1 cellular context compared by ENCODE assay signal in the genomic region with DNA sequence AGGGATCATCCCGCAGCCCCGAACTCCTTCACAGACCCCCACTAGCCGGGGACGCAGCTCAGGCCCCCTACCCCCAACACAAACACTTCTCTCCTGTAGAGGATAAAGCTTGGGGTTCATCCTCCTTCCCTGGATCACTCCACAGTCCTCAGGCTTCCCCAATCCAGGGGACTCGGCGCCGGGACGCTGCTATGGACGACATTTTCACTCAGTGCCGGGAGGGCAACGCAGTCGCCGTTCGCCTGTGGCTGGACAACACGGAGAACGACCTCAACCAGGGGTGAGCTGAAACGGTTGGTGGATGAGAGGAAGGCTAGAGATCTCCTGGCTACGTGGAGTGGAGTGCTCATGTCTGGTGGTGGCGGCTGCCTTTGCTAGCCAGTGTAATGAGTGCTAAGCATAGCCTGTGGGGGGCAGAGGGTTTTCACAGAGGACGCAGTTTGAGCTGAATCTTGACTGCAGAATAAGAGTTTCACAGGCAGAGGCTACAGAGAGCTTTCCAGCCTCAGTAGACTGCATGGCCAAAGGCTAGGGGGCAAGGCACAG.
TF ChIP-seq lines count a peak whose summit lies in the region.

No MANE protein-coding gene starts in this region.

TF ChIP-seq in GM12878, 131 proteins besides CTCF, POLR2A, EP300 and RAD21 (continued from another document):
- TF ChIP-seq BHLHE40 (IDR thresholded peaks at IDR 0.05; ENCODE audit: borderline replicate concordance in 1 of 2, low read depth in 2 of 2, low read length in 1 of 2) (no peak), CREM (IDR thresholded peaks at IDR 0.05; ENCODE audit: low read depth) (no peak), GABPA (IDR thresholded peaks at IDR 0.05; ENCODE audit: low read depth) (no peak), WRNIP1 (IDR thresholded peaks at IDR 0.05; ENCODE audit: borderline replicate concordance, low read depth, low read length) (no peak), ZZZ3 (IDR thresholded peaks at IDR 0.05; ENCODE audit: control insufficient read depth, insufficient read length, low read depth) (no peak), KAT2A (conservative IDR thresholded peaks at IDR 0.05; ENCODE audit: control insufficient read depth, low read depth, low read length) (no peak)
- TF ChIP-seq, protein P1, sequence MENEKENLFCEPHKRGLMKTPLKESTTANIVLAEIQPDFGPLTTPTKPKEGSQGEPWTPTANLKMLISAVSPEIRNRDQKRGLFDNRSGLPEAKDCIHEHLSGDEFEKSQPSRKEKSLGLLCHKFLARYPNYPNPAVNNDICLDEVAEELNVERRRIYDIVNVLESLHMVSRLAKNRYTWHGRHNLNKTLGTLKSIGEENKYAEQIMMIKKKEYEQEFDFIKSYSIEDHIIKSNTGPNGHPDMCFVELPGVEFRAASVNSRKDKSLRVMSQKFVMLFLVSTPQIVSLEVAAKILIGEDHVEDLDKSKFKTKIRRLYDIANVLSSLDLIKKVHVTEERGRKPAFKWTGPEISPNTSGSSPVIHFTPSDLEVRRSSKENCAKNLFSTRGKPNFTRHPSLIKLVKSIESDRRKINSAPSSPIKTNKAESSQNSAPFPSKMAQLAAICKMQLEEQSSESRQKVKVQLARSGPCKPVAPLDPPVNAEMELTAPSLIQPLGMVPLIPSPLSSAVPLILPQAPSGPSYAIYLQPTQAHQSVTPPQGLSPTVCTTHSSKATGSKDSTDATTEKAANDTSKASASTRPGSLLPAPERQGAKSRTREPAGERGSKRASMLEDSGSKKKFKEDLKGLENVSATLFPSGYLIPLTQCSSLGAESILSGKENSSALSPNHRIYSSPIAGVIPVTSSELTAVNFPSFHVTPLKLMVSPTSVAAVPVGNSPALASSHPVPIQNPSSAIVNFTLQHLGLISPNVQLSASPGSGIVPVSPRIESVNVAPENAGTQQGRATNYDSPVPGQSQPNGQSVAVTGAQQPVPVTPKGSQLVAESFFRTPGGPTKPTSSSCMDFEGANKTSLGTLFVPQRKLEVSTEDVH (IDR thresholded peaks at IDR 0.05; ENCODE audit: low read depth, partially characterized antibody) = no peak
TF ChIP-seq in GM12878: peak in this region for 9.
